ENCODE assay signal across 2 cellular contexts in the genomic region with DNA sequence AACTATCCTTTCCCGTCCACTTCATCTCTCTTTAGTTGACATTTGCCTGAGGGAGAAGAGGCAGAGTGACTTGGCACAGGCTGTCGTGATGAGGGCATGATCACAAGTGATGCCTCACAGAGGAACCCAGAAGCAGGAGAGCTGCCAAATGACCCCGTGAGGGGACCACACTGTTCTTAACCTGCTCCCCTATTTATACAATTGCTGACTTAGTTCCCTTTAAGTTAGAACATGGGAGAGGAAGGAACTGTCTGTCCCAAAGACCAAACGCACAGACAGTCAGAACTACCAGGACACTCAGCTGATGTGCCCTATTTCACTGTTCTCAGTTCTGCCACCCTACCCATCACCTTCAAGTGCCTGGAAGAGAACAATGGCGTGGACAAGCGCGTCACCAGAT.
TF ChIP-seq lines count a peak whose summit lies in the region.

No MANE protein-coding gene starts in this region.

TF ChIP-seq in liver, 16 proteins besides CTCF, POLR2A, EP300 and RAD21 (continued from another document):
- TF ChIP-seq, protein P1, sequence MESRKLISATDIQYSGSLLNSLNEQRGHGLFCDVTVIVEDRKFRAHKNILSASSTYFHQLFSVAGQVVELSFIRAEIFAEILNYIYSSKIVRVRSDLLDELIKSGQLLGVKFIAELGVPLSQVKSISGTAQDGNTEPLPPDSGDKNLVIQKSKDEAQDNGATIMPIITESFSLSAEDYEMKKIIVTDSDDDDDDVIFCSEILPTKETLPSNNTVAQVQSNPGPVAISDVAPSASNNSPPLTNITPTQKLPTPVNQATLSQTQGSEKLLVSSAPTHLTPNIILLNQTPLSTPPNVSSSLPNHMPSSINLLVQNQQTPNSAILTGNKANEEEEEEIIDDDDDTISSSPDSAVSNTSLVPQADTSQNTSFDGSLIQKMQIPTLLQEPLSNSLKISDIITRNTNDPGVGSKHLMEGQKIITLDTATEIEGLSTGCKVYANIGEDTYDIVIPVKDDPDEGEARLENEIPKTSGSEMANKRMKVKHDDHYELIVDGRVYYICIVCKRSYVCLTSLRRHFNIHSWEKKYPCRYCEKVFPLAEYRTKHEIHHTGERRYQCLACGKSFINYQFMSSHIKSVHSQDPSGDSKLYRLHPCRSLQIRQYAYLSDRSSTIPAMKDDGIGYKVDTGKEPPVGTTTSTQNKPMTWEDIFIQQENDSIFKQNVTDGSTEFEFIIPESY (IDR thresholded peaks at IDR 0.05) = no peak

TF ChIP-seq in HepG2, 621 proteins besides CTCF, POLR2A, EP300 and RAD21 (continued from another document):
- TF ChIP-seq SP5 (CRISPR knock-in tag; IDR thresholded peaks at IDR 0.05; ENCODE audit: borderline replicate concordance, low read depth) (no peak), TP53 (CRISPR knock-in tag; conservative IDR thresholded peaks at IDR 0.05) (no peak), NCOR1 (IDR thresholded peaks at IDR 0.05; ENCODE audit: borderline replicate concordance, low read length) (no peak), MEIS2 (CRISPR knock-in tag; IDR thresholded peaks at IDR 0.05) (no peak), NRL (CRISPR knock-in tag; IDR thresholded peaks at IDR 0.05; ENCODE audit: borderline replicate concordance) (no peak), ZNF232 (CRISPR knock-in tag; IDR thresholded peaks at IDR 0.05; ENCODE audit: borderline replicate concordance) (no peak), ZNF510 (CRISPR knock-in tag; IDR thresholded peaks at IDR 0.05; ENCODE audit: low read depth) (no peak), ZFY (CRISPR knock-in tag; IDR thresholded peaks at IDR 0.05) (no peak)
- TF ChIP-seq, protein P2, sequence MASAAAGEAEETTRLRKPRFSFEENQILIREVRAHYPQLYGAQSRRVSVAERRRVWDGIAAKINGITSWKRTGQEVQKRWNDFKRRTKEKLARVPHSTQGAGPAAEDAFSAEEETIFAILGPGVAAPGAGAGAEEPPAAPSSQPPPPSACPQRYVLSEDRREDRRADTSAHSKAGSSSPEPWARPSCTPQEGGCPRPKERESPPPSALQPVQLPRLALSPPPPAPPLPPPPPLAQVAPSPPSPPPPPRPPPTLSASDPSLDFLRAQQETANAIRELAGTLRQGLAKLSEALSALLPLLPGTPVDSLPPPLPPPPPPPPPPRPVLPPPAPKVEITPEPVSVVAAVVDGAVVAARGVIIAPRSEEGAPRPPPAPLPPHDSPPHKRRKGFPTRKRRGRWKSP (CRISPR knock-in tag; IDR thresholded peaks at IDR 0.05) = no peak
- TF ChIP-seq, protein P3, sequence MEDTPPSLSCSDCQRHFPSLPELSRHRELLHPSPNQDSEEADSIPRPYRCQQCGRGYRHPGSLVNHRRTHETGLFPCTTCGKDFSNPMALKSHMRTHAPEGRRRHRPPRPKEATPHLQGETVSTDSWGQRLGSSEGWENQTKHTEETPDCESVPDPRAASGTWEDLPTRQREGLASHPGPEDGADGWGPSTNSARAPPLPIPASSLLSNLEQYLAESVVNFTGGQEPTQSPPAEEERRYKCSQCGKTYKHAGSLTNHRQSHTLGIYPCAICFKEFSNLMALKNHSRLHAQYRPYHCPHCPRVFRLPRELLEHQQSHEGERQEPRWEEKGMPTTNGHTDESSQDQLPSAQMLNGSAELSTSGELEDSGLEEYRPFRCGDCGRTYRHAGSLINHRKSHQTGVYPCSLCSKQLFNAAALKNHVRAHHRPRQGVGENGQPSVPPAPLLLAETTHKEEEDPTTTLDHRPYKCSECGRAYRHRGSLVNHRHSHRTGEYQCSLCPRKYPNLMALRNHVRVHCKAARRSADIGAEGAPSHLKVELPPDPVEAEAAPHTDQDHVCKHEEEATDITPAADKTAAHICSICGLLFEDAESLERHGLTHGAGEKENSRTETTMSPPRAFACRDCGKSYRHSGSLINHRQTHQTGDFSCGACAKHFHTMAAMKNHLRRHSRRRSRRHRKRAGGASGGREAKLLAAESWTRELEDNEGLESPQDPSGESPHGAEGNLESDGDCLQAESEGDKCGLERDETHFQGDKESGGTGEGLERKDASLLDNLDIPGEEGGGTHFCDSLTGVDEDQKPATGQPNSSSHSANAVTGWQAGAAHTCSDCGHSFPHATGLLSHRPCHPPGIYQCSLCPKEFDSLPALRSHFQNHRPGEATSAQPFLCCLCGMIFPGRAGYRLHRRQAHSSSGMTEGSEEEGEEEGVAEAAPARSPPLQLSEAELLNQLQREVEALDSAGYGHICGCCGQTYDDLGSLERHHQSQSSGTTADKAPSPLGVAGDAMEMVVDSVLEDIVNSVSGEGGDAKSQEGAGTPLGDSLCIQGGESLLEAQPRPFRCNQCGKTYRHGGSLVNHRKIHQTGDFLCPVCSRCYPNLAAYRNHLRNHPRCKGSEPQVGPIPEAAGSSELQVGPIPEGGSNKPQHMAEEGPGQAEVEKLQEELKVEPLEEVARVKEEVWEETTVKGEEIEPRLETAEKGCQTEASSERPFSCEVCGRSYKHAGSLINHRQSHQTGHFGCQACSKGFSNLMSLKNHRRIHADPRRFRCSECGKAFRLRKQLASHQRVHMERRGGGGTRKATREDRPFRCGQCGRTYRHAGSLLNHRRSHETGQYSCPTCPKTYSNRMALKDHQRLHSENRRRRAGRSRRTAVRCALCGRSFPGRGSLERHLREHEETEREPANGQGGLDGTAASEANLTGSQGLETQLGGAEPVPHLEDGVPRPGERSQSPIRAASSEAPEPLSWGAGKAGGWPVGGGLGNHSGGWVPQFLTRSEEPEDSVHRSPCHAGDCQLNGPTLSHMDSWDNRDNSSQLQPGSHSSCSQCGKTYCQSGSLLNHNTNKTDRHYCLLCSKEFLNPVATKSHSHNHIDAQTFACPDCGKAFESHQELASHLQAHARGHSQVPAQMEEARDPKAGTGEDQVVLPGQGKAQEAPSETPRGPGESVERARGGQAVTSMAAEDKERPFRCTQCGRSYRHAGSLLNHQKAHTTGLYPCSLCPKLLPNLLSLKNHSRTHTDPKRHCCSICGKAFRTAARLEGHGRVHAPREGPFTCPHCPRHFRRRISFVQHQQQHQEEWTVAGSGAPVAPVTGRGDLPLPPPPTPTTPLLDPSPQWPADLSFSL (CRISPR knock-in tag; IDR thresholded peaks at IDR 0.05) = no peak
